In genomic region chr13:27251166-27252088, GRCh38 we compare ENCODE assay signal across 1 cellular context.
TF ChIP-seq lines count a peak whose summit lies in the region.

Gene RPL21 (plus strand): TSS chr13:27251558. CDS start chr13:27253777, 2,219 bp downstream.

TF ChIP-seq in A549, 52 proteins besides CTCF, POLR2A, EP300 and RAD21 (continued from another document):
- TF ChIP-seq, protein P1, sequence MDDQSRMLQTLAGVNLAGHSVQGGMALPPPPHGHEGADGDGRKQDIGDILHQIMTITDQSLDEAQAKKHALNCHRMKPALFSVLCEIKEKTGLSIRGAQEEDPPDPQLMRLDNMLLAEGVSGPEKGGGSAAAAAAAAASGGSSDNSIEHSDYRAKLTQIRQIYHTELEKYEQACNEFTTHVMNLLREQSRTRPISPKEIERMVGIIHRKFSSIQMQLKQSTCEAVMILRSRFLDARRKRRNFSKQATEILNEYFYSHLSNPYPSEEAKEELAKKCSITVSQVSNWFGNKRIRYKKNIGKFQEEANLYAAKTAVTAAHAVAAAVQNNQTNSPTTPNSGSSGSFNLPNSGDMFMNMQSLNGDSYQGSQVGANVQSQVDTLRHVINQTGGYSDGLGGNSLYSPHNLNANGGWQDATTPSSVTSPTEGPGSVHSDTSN (IDR thresholded peaks at IDR 0.05) = no peak
- no peak for TF ChIP-seq CHD4 (IDR thresholded peaks at IDR 0.05; ENCODE audit: borderline replicate concordance)
- peak in 1 of 2 experiments; percentile 15; a peak in 1 of 4 replicates for TF ChIP-seq CEBPB (IDR thresholded peaks at IDR 0.05)
